In genomic region chr13:44868397-44868796, GRCh38 we compare ENCODE assay signal across 13 cellular contexts.
A peak's percentile ranks its signal among the peaks of the same experiment; 100 is the strongest.
DNase-seq lines count a peak whose midpoint lies in the region; ATAC-seq lines count a peak whose summit lies in the region.
"Had no signal": no experiment of that assay in that cellular context is flagged by ENCODE, and none has a peak within 500 bp of the region (broad histone marks: within the 10 kb centered on the region; RNA-seq: fewer than 3 reads in every experiment).

No MANE protein-coding gene starts in this region.

- peaks cover 43% of the 10 kb centered on the region for H3K27me3 Mint-ChIP-seq in activated CD8-positive, alpha-beta memory T cell treated with anti-CD3 and anti-CD28 coated beads, Interleukin-2, amount 10 ng/mL, durations not matched to agents 7 days and 5 days
- H3K27me3 Mint-ChIP-seq in stimulated activated memory B cell treated with anti-CD40 and anti-IgM and Interleukin-4, amounts not matched to agents 10 μg/mL and 1 μg/mL and 100 μg/mL, for 72 hours: peaks cover 50% of the 10 kb centered on the region

- H3K4me1 Mint-ChIP-seq in activated CD8-positive, alpha-beta memory T cell treated with anti-CD3 and anti-CD28 coated beads, Interleukin-2, amount 10 ng/mL, durations not matched to agents 7 days and 5 days: peaks cover 13% of the 10 kb centered on the region
- peaks cover 5% of the 10 kb centered on the region for H3K4me1 Mint-ChIP-seq in stimulated activated memory B cell treated with anti-CD40 and anti-IgM and Interleukin-4, amounts not matched to agents 10 μg/mL and 1 μg/mL and 100 μg/mL, for 72 hours

- no peaks in the 10 kb centered on the region for H3K9me3 Mint-ChIP-seq in activated CD8-positive, alpha-beta memory T cell treated with anti-CD3 and anti-CD28 coated beads, Interleukin-2, amount 10 ng/mL, durations not matched to agents 7 days and 5 days (ENCODE audit: low read depth)
- H3K9me3 Mint-ChIP-seq in stimulated activated memory B cell treated with anti-CD40 and anti-IgM and Interleukin-4, amounts not matched to agents 10 μg/mL and 1 μg/mL and 100 μg/mL, for 72 hours: peaks cover 7% of the 10 kb centered on the region

- CTCF ChIA-PET in activated CD8-positive, alpha-beta memory T cell treated with anti-CD3 and anti-CD28 coated beads, Interleukin-2, amount 10 ng/mL, durations not matched to agents 7 days and 5 days (lab: Charles Lee): no interaction called here

- DNase-seq in activated CD8-positive, alpha-beta memory T cell treated with anti-CD3 and anti-CD28 coated beads, Interleukin-2, amount 10 ng/mL, durations not matched to agents 7 days and 5 days: peak; percentile 56
- DNase-seq in activated CD8-positive, alpha-beta memory T cell treated with anti-CD3 and anti-CD28 coated beads, Interleukin-2, amount 50 U/mL, for 4 hours: no peak
- DNase-seq in MV-4-11 (lab: John Stamatoyannopoulos, UW): no peak
- DNase-seq in OCI-M1 (lab: John Stamatoyannopoulos, UW): no peak
- DNase-seq in NCI-H2029 treated with DMSO at 0.1 percent for 48 hours (lab: John Stamatoyannopoulos, UW): no peak
- DNase-seq: activated CD8-positive, alpha-beta memory T cell treated with anti-CD3 and anti-CD28 coated beads, Interleukin-2, amount 50 U/mL, for 48 hours; brain microvascular endothelial cell; DND-41; NCI-H1694; PC-3 had no signal

- no peak overlapping the region for H3K27ac Mint-ChIP-seq in activated CD8-positive, alpha-beta memory T cell treated with anti-CD3 and anti-CD28 coated beads, Interleukin-2, amount 10 ng/mL, durations not matched to agents 7 days and 5 days
- no peak overlapping the region for H3K27ac Mint-ChIP-seq in stimulated activated memory B cell treated with anti-CD40 and anti-IgM and Interleukin-4, amounts not matched to agents 10 μg/mL and 1 μg/mL and 100 μg/mL, for 72 hours

- no peak overlapping the region for H3K4me3 Mint-ChIP-seq in activated CD8-positive, alpha-beta memory T cell treated with anti-CD3 and anti-CD28 coated beads, Interleukin-2, amount 10 ng/mL, durations not matched to agents 7 days and 5 days
- no peak overlapping the region for H3K4me3 Mint-ChIP-seq in stimulated activated memory B cell treated with anti-CD40 and anti-IgM and Interleukin-4, amounts not matched to agents 10 μg/mL and 1 μg/mL and 100 μg/mL, for 72 hours

- peak; percentile 60 for ATAC-seq in activated CD8-positive, alpha-beta memory T cell treated with anti-CD3 and anti-CD28 coated beads, Interleukin-2, amount 10 ng/mL, durations not matched to agents 7 days and 5 days
- ATAC-seq in GM21390 (IDR thresholded peaks at IDR 0.05; ENCODE audit: unreplicated experiment): peak; percentile 93
- ATAC-seq in HG03108 (IDR thresholded peaks at IDR 0.05; ENCODE audit: unreplicated experiment): peak; percentile 85
- peak; percentile 70 for ATAC-seq in stimulated activated memory B cell treated with anti-CD40 and anti-IgM and Interleukin-4, amounts not matched to agents 10 μg/mL and 1 μg/mL and 100 μg/mL, for 72 hours
- ATAC-seq: PC-3 had no signal

- no peaks in the 10 kb centered on the region for H3K36me3 Mint-ChIP-seq in activated CD8-positive, alpha-beta memory T cell treated with anti-CD3 and anti-CD28 coated beads, Interleukin-2, amount 10 ng/mL, durations not matched to agents 7 days and 5 days
- peaks cover 8% of the 10 kb centered on the region for H3K36me3 Mint-ChIP-seq in stimulated activated memory B cell treated with anti-CD40 and anti-IgM and Interleukin-4, amounts not matched to agents 10 μg/mL and 1 μg/mL and 100 μg/mL, for 72 hours
